11 cellular contexts compared by ENCODE assay signal in the genomic region with DNA sequence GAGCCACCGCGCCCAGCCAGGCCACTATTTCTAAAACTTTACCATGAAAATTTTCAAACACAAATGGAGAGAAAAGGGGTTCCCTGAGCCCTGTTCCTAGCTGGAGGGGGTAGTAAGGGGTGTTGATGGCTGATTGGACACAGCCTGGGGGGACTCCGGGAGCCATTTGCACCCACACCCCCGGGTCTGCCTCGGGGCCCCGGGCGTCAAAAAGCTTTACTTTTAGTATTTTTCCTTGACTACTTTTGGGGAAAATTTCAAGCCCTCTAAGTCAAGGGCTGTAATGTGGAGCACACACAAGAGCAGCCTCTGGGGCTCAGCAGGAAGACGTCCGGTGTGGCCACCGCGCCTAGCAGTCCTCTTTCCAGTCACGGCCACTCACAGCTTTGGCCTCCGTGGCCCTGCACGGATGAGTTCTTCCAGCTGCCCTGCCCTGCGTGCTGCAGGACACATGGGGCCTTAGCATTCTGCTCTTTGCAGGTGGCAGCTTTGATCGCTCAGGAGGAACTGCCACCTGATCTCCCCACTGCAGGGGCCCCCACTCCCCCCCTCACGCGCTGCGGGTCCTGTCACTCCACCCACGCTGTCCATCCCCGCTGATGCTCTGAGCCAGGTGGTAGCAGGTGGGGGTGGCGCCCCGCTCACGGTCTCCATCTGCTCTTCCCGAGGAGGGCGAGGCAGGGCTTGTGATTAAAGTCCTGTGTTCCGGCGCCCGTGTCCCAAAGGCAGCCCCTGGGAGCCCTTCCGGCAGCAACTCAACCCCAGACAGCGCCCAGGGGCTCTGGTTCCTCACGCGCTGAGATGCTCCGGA. TPM values are rescaled to one million over a fixed set of nuclear protein-coding genes. Genes with fewer than 3 reads are reported as not detected.
A peak's percentile ranks its signal among the peaks of the same experiment; 100 is the strongest.
DNase-seq lines count a peak whose midpoint lies in the region; ATAC-seq and TF ChIP-seq lines count a peak whose summit lies in the region.
"Had no signal": no experiment of that assay in that cellular context is flagged by ENCODE, and none has a peak within 500 bp of the region (broad histone marks: within the 10 kb centered on the region; RNA-seq: fewer than 3 reads in every experiment).

No MANE protein-coding gene starts in this region.

- intact Hi-C loops in OCI-LY7 (cut with micrococcal nuclease; ENCODE audit: unreplicated experiment): no loop called here
- intact Hi-C loops in sigmoid colon (cut with DNase I): no loop called here

- H3K36me3 ChIP-seq in DND-41 (ENCODE audit: insufficient read depth, low read length) (peaks cover 67% of the 10 kb centered on the region), OCI-LY7 (ENCODE audit: insufficient read depth, low read length) (peaks cover 36% of the 10 kb centered on the region), sigmoid colon (peaks cover 21 to 71% (median 35%) of the 10 kb centered on the region in 4 donors)

- H3K79me2 ChIP-seq in DND-41 (ENCODE audit: insufficient read depth, low read length) (no peaks in the 10 kb centered on the region), OCI-LY7 (ENCODE audit: insufficient read depth, low read depth, low read length) (no peaks in the 10 kb centered on the region)

- no peaks in the 10 kb centered on the region for H3K9me3 ChIP-seq in DND-41 (ENCODE audit: insufficient read depth, low read length, severe bottlenecking)
- H3K9me3 ChIP-seq in OCI-LY7 (ENCODE audit: low read length): no peaks in the 10 kb centered on the region
- no peaks in the 10 kb centered on the region for H3K9me3 ChIP-seq in sigmoid colon
- H3K9me3 ChIP-seq: gastroesophageal sphincter had no signal

- no peak for TF ChIP-seq EP300 in sigmoid colon (IDR thresholded peaks at IDR 0.05)

- no peak overlapping the region for H3K9ac ChIP-seq in DND-41 (ENCODE audit: low read depth, low read length)

- peak; percentile 24 for DNase-seq in AG20443 (ENCODE audit: low spot score)
- DNase-seq in DND-41: no peak
- DNase-seq in OCI-LY7 (ENCODE audit: low spot score): peak; percentile 75
- peak; percentile 72 for DNase-seq in kidney tubule cell (ENCODE audit: low spot score)
- DNase-seq in sigmoid colon: no peak
- DNase-seq: NCI-H2029 treated with DMSO at 0.1 percent for 48 hours had no signal

- ATAC-seq in DND-41 (ENCODE audit: insufficient read depth, low read depth) (0 out of 3 replicates have a peak, but pooled peaks have one; percentile 21), HG02678 (IDR thresholded peaks at IDR 0.05; ENCODE audit: unreplicated experiment) (no peak), GM19455 (IDR thresholded peaks at IDR 0.05; ENCODE audit: unreplicated experiment) (no peak), HG02571 (IDR thresholded peaks at IDR 0.05; ENCODE audit: unreplicated experiment) (no peak)
- ATAC-seq: gastroesophageal sphincter had no signal

- CTCF ChIA-PET in OCI-LY7 (lab: Charles Lee; ENCODE audit: unreplicated experiment): no interaction called here

- no peak overlapping the region for H3K4me2 ChIP-seq in DND-41 (ENCODE audit: insufficient read depth, low read length)
- peak overlapping the region; percentile 49 for H3K4me2 ChIP-seq in OCI-LY7 (ENCODE audit: low read length)

- no peaks in the 10 kb centered on the region for H3K4me1 ChIP-seq in DND-41 (ENCODE audit: insufficient read depth, low read length)
- H3K4me1 ChIP-seq in OCI-LY7 (ENCODE audit: insufficient read depth, low read length, poor library complexity, severe bottlenecking): peaks cover 15% of the 10 kb centered on the region
- H3K4me1 ChIP-seq in sigmoid colon: no peaks in the 10 kb centered on the region
- H3K4me1 ChIP-seq: gastroesophageal sphincter had no signal

- H3K27me3 ChIP-seq in DND-41 (ENCODE audit: insufficient read depth, low read length, poor library complexity): no peaks in the 10 kb centered on the region
- H3K27me3 ChIP-seq in sigmoid colon: no peaks in the 10 kb centered on the region
- H3K27me3 ChIP-seq: gastroesophageal sphincter had no signal

- TF ChIP-seq POLR2A in sigmoid colon (IDR thresholded peaks at IDR 0.05): no peak

- H4K20me1 ChIP-seq in DND-41 (ENCODE audit: insufficient read depth, low read length): peaks cover 6% of the 10 kb centered on the region
- H4K20me1 ChIP-seq in OCI-LY7 (ENCODE audit: insufficient read depth, low read length): no peaks in the 10 kb centered on the region

- H3K4me3 ChIP-seq in DND-41 (ENCODE audit: low read depth in 1 of 2, low read length in 2 of 2) (no peak overlapping the region), OCI-LY7 (ENCODE audit: low read depth, low read length, poor library complexity, severe bottlenecking) (no peak overlapping the region), sigmoid colon (no peak overlapping the region)
- H3K4me3 ChIP-seq: gastroesophageal sphincter had no signal

- 65 to 83% methylated on average over 34 of the region's 34 CpGs for WGBS in sigmoid colon, 2 donors

- POLR2A ChIA-PET in OCI-LY7 (lab: Charles Lee): interaction anchor here (0.6 kb wide), 1 partner anchor 188 kb away, joined by 4 read pairs; no protein-coding TSS in a partner anchor

- TF ChIP-seq CTCF in DND-41 (IDR thresholded peaks at IDR 0.05; ENCODE audit: borderline replicate concordance, extremely low read depth, low read length, poor library complexity, severe bottlenecking) (no peak), OCI-LY7 (conservative IDR thresholded peaks at IDR 0.05; ENCODE audit: low read length) (no peak), sigmoid colon (IDR thresholded peaks at IDR 0.05) (no peak)

- BruUV-seq in OCI-LY7 (replicated peaks; lab: Mats Ljungman, UMichigan): no TSS peak

- H3K27ac ChIP-seq in DND-41 (ENCODE audit: low read length) (no peak overlapping the region), OCI-LY7 (ENCODE audit: low read depth, low read length, poor library complexity, severe bottlenecking) (peak overlapping the region; percentile 47), sigmoid colon (no peak overlapping the region)
- H3K27ac ChIP-seq: gastroesophageal sphincter, VCaP had no signal

- H3K9me2 ChIP-seq in OCI-LY7 (ENCODE audit: insufficient read depth, low read length): no peaks in the 10 kb centered on the region

- H2AFZ ChIP-seq in DND-41 (ENCODE audit: low read depth, low read length) (no peak overlapping the region), OCI-LY7 (ENCODE audit: low read length) (no peak overlapping the region)

RNA-seq across cellular contexts. Expression of a gene that starts 14.4 kb away (rescaled TPM):
- 57.1 and 65.7 TPM in 2 replicates for total RNA-seq in OCI-LY7 (2014; rRNA removed; shearing (Covaris generic))
- total RNA-seq in OCI-LY7 (2022): 48.8 and 65.5 TPM in 2 replicates
- total RNA-seq in sigmoid colon: 100 to 1,000 TPM; 150 to 210 (median 160) TPM
- polyA plus RNA-seq in sigmoid colon: 100 to 1,000 TPM; 101 to 126 (median 108) TPM

RNA-seq across cellular contexts. Expression of a gene that starts 42.5 kb away (rescaled TPM):
- 19.6 and 27.8 TPM in 2 replicates for total RNA-seq in OCI-LY7 (2014; rRNA removed; shearing (Covaris generic))
- total RNA-seq in OCI-LY7 (2022) (30.3 and 32.7 TPM in 2 replicates), sigmoid colon (10 to 100 TPM; 30.1 to 76.2 (median 44.6) TPM)
- 10 to 100 TPM in 1 of 3 donors, 1 to 10 TPM in 2; 4.8 to 29.0 (median 6.5) TPM for polyA plus RNA-seq in sigmoid colon

RNA-seq across cellular contexts. Expression of a gene that starts 42.8 kb away (rescaled TPM):
- total RNA-seq in OCI-LY7 (2014; rRNA removed; shearing (Covaris generic)): 53.0 and 67.8 TPM in 2 replicates
- 40.1 and 46.9 TPM in 2 replicates for total RNA-seq in OCI-LY7 (2022)
- total RNA-seq in sigmoid colon: 10 to 100 TPM; 27.8 to 59.3 (median 32.8) TPM
- polyA plus RNA-seq in sigmoid colon: 10 to 100 TPM; 44.6 to 76.1 (median 66.1) TPM

RNA-seq across cellular contexts. Expression of a gene that starts 44.7 kb away (rescaled TPM):
- total RNA-seq in OCI-LY7 (2014; rRNA removed; shearing (Covaris generic)): 1.2 and 1.6 TPM in 2 replicates
- total RNA-seq in OCI-LY7 (2022) (1.5 and 2.5 TPM in 2 replicates), sigmoid colon (under 1 TPM in 1 of 4 donors, not detected in 3; 0.14 TPM)
- polyA plus RNA-seq in sigmoid colon: 1 to 10 TPM; 2.4 to 5.9 (median 5.8) TPM

RNA-seq across cellular contexts. Expression of a gene that starts 50.8 kb away (rescaled TPM):
- total RNA-seq in OCI-LY7 (2014; rRNA removed; shearing (Covaris generic)): 22.2 and 25.7 TPM in 2 replicates
- total RNA-seq in OCI-LY7 (2022): 27.6 and 28.2 TPM in 2 replicates
- 1 to 10 TPM in 1 of 4 donors, under 1 TPM in 3; 0.14 to 2.5 (median 0.26) TPM for total RNA-seq in sigmoid colon
- polyA plus RNA-seq in sigmoid colon: 100 to 1,000 TPM in 1 of 3 donors, 1 to 10 TPM in 2; 4.2 to 123 (median 6.5) TPM

Comparison
In these comparisons a context has a peak if more than half of its experiments do, and no peak if none do; other contexts are left out.
1. DNase-seq: peak in AG20443 (single experiment), OCI-LY7 (single experiment) and kidney tubule cell (single experiment); none in DND-41 (single experiment) and sigmoid colon (single experiment).